ENCODE assay signal across 18 cellular contexts in genomic region chr7:2105280-2105679, GRCh38.
A peak's percentile ranks its signal among the peaks of the same experiment; 100 is the strongest.
DNase-seq lines count a peak whose midpoint lies in the region; ATAC-seq and TF ChIP-seq lines count a peak whose summit lies in the region.
"Had no signal": no experiment of that assay in that cellular context is flagged by ENCODE, and none has a peak within 500 bp of the region (broad histone marks: within the 10 kb centered on the region; RNA-seq: fewer than 3 reads in every experiment).

No MANE protein-coding gene starts in this region.

- ATAC-seq in GM21367 (IDR thresholded peaks at IDR 0.05; ENCODE audit: unreplicated experiment) (no peak), GM19351 (IDR thresholded peaks at IDR 0.05; ENCODE audit: unreplicated experiment) (no peak)
- ATAC-seq: activated naive CD8-positive, alpha-beta T cell treated with anti-CD3 and anti-CD28 coated beads, Interleukin-2, amount 50 U/mL, for 24 hours; right lobe of liver; T-cell had no signal

- H3K27me3 ChIP-seq in BLaER1 treated with 17β-estradiol and CSF1 and Interleukin-3, amounts not matched to agents 10 nM and 100 nM = peaks cover 0 to 31% (median 0%) of the 10 kb centered on the region in 11 experiments; a peak in 6 of 22 replicates
- H3K27me3 ChIP-seq in ovary (no peaks in the 10 kb centered on the region), tibial artery (no peaks in the 10 kb centered on the region)
- H3K27me3 ChIP-seq: Peyer's patch, right lobe of liver had no signal

- peaks cover 4 to 89% (median 69%) of the 10 kb centered on the region in 11 experiments; a peak in 19 of 22 replicates for H4K20me1 ChIP-seq in BLaER1 treated with 17β-estradiol and CSF1 and Interleukin-3, amounts not matched to agents 10 nM and 100 nM

- TF ChIP-seq POLR2A in NB4 (IDR thresholded peaks at IDR 0.05; ENCODE audit: extremely low read depth, insufficient read length) (no peak), ovary (IDR thresholded peaks at IDR 0.05) (no peak)

- H3K9me3 ChIP-seq in BLaER1 treated with 17β-estradiol and CSF1 and Interleukin-3, amounts not matched to agents 10 nM and 100 nM (replicated peaks in 1 of 11) = no peaks in the 10 kb centered on the region
- H3K9me3 ChIP-seq in ovary = no peaks in the 10 kb centered on the region
- H3K9me3 ChIP-seq in tibial artery = no peaks in the 10 kb centered on the region
- H3K9me3 ChIP-seq: Peyer's patch, right lobe of liver had no signal

- H3K36me3 ChIP-seq in BLaER1 treated with 17β-estradiol and CSF1 and Interleukin-3, amounts not matched to agents 10 nM and 100 nM = peaks cover 0 to 13% (median 0%) of the 10 kb centered on the region in 11 experiments; a peak in 5 of 22 replicates
- H3K36me3 ChIP-seq in ovary (no peaks in the 10 kb centered on the region), tibial artery (no peaks in the 10 kb centered on the region)
- H3K36me3 ChIP-seq: Peyer's patch, right lobe of liver had no signal

- no peak for TF ChIP-seq EP300 in ovary (IDR thresholded peaks at IDR 0.05)

- TF ChIP-seq CTCF in NB4 (IDR thresholded peaks at IDR 0.05; ENCODE audit: low read depth, low read length) (no peak), ovary (IDR thresholded peaks at IDR 0.05) (no peak), tibial artery (IDR thresholded peaks at IDR 0.05) (no peak)

- H3K27ac ChIP-seq in BLaER1 treated with 17β-estradiol and CSF1 and Interleukin-3, amounts not matched to agents 10 nM and 100 nM = peak overlapping the region in 8 of 11 experiments; percentile 58 to 81 (median 72); a peak in 17 of 22 replicates
- peak overlapping the region; percentile 52 to 69 for H3K27ac ChIP-seq in ovary
- no peak overlapping the region for H3K27ac ChIP-seq in tibial artery
- H3K27ac ChIP-seq: Peyer's patch, right lobe of liver had no signal

- intact Hi-C loops in ovary (cut with DNase I) (loop anchor here in 2 of 4 donors (10.0 kb wide), 1 partner anchor 100 kb away; no protein-coding TSS in a partner anchor), tibial artery (cut with DNase I; ENCODE audit: low total_unique reads) (no loop called here)

- peak; percentile 85 for DNase-seq in NB4 (ENCODE audit: low read depth)
- DNase-seq in epidermal melanocyte (ENCODE audit: insufficient read length, low spot score) = peak; percentile 67
- no peak for DNase-seq in ovary
- no peak for DNase-seq in stimulated activated CD4-positive, alpha-beta T cell treated with anti-CD3 and anti-CD28 coated beads, Interleukin-4, amount 100 ng/mL, for 24 hours
- DNase-seq in tibial artery = no peak
- DNase-seq: activated CD4-positive, alpha-beta T cell treated with anti-CD3 and anti-CD28 coated beads for 1 hour; activated naive CD8-positive, alpha-beta T cell treated with anti-CD3 and anti-CD28 coated beads, Interleukin-2, amount 50 U/mL, for 24 hours; DMS79 treated with DMSO at 0.1 percent for 48 hours; kidney glomerular epithelial cell; NCI-H1930; NCI-H524; Peyer's patch; right lobe of liver; stimulated activated naive CD4-positive, alpha-beta T cell treated with Interleukin-2 at 50 U/mL for 16 hours; T-cell had no signal

- peaks cover 75 to 100% (median 97%) of the 10 kb centered on the region in 10 experiments for H3K4me1 ChIP-seq in BLaER1 treated with 17β-estradiol and CSF1 and Interleukin-3, amounts not matched to agents 10 nM and 100 nM
- H3K4me1 ChIP-seq in ovary (ENCODE audit: insufficient read depth) (peaks cover 21% of the 10 kb centered on the region), tibial artery (peaks cover 6 to 33% (median 16%) of the 10 kb centered on the region in 4 donors)
- H3K4me1 ChIP-seq: right lobe of liver had no signal

- 0 out of 20 replicates have a peak overlapping the region, but pooled peaks of 2 of the 10 experiments have one; percentile 2 to 8 for H3K4me3 ChIP-seq in BLaER1 treated with 17β-estradiol and CSF1 and Interleukin-3, amounts not matched to agents 10 nM and 100 nM
- no peak overlapping the region for H3K4me3 ChIP-seq in NB4 (ENCODE audit: low read depth, low read length)
- no peak overlapping the region for H3K4me3 ChIP-seq in ovary
- H3K4me3 ChIP-seq in tibial artery = no peak overlapping the region
- H3K4me3 ChIP-seq: Peyer's patch, right lobe of liver had no signal

- H3K9ac ChIP-seq in BLaER1 treated with 17β-estradiol and CSF1 and Interleukin-3, amounts not matched to agents 10 nM and 100 nM = peak overlapping the region in 9 of 11 experiments; percentile 1 to 74 (median 60); a peak in 16 of 22 replicates

- peak overlapping the region; percentile 79 to 96 (median 88) for H3K4me2 ChIP-seq in BLaER1 treated with 17β-estradiol and CSF1 and Interleukin-3, amounts not matched to agents 10 nM and 100 nM

- WGBS in ovary, 3 donors = 89 to 94% (median 90%) methylated on average over 10 to 13 of the region's 13 CpGs

Comparison
In these comparisons a context has a peak if more than half of its experiments do, and no peak if none do; other contexts are left out.
1. H3K27ac ChIP-seq: peak in BLaER1 treated with 17β-estradiol and CSF1 and Interleukin-3, amounts not matched to agents 10 nM and 100 nM (8 of 11) and ovary (2 of 2); none in tibial artery (0 of 2).
2. DNase-seq: peak in NB4 (single experiment) and epidermal melanocyte (single experiment); none in ovary (0 of 5), stimulated activated CD4-positive, alpha-beta T cell treated with anti-CD3 and anti-CD28 coated beads, Interleukin-4, amount 100 ng/mL, for 24 hours (single experiment) and tibial artery (0 of 2).